Comparison of ENCODE assay signal across 29 cellular contexts in genomic region chr7:5627745-5628547, GRCh38. TPM values are rescaled to one million over a fixed set of nuclear protein-coding genes. Genes with fewer than 3 reads are reported as not detected.
DNase-seq lines count a peak whose midpoint lies in the region; ATAC-seq and TF ChIP-seq lines count a peak whose summit lies in the region.
"Had no signal": no experiment of that assay in that cellular context is flagged by ENCODE, and none has a peak within 500 bp of the region (broad histone marks: within the 10 kb centered on the region; RNA-seq: fewer than 3 reads in every experiment).

No MANE protein-coding gene starts in this region.

- no peak overlapping the region for H3K27ac ChIP-seq in H9 (ENCODE audit: insufficient read length, low read depth, low read length)
- H3K27ac ChIP-seq: prostate gland, SJCRH30, tibial artery, WERI-Rb-1 had no signal

- no peaks in the 10 kb centered on the region for H3K9me3 Mint-ChIP-seq in activated T-cell treated with anti-CD3 and anti-CD28 coated beads, Interleukin-2, amount 50 U/mL, for 24 hours
- H3K9me3 Mint-ChIP-seq in activated T-cell treated with anti-CD3 and anti-CD28 coated beads, Interleukin-2, amount 50 U/mL, for 4 hours = no peaks in the 10 kb centered on the region
- H3K9me3 Mint-ChIP-seq in H9 (no peaks in the 10 kb centered on the region), WTC11 (no peaks in the 10 kb centered on the region), type B pancreatic cell (no peaks in the 10 kb centered on the region)
- H3K9me3 Mint-ChIP-seq: activated CD4-positive, alpha-beta T cell treated with anti-CD3 and anti-CD28 coated beads, Interleukin-2, amount 10 ng/mL, durations not matched to agents 7 days and 5 days; central memory CD8-positive, alpha-beta T cell; T-cell had no signal

- H2BK120ac ChIP-seq in H9 (ENCODE audit: low read depth, low read length, poor library complexity, severe bottlenecking) = no peak overlapping the region

- no peaks in the 10 kb centered on the region for H3K9me3 ChIP-seq in H9 (ENCODE audit: control insufficient read depth, low read depth, low read length)
- H3K9me3 ChIP-seq: prostate gland, SJCRH30, tibial artery had no signal

- no peaks in the 10 kb centered on the region for H4K20me1 ChIP-seq in H9 (ENCODE audit: control insufficient read depth, insufficient read depth, insufficient read length)

- no peak overlapping the region for H2BK12ac ChIP-seq in H9 (ENCODE audit: insufficient read length, low read depth, low read length)

- no CpG with 5 or more reads among the region's 11 CpGs for WGBS in H9 (ENCODE audit: extremely low coverage, insufficient read length, low lambda C conversion rate)

- H3K4ac ChIP-seq in H9 (ENCODE audit: low read depth, low read length) = no peak overlapping the region

- no peak overlapping the region for H2BK15ac ChIP-seq in H9 (ENCODE audit: low read depth, low read length)

- H3K4me1 ChIP-seq in H9 (ENCODE audit: insufficient read depth, low read length) = peaks cover 5% of the 10 kb centered on the region
- H3K4me1 ChIP-seq: prostate gland had no signal

- CTCF ChIA-PET in WTC11 (lab: Charles Lee) = interaction anchor here (0.8 to 7.5 kb wide), 7 partner anchors 9 to 50 kb away, joined by 3 to 68 read pairs (median 3); no protein-coding TSS in a partner anchor

- H3T11ph ChIP-seq in H9 (ENCODE audit: low read length) = no peak overlapping the region

- no peak overlapping the region for H2BK5ac ChIP-seq in H9 (ENCODE audit: insufficient read length, low read length)

- no peaks in the 10 kb centered on the region for H3K27me3 ChIP-seq in H9 (ENCODE audit: insufficient read depth, low read length)
- H3K27me3 ChIP-seq: SJCRH30, tibial artery had no signal

- peaks cover 78% of the 10 kb centered on the region for H3K36me3 Mint-ChIP-seq in activated T-cell treated with anti-CD3 and anti-CD28 coated beads, Interleukin-2, amount 50 U/mL, for 24 hours (ENCODE audit: low read depth)
- H3K36me3 Mint-ChIP-seq in activated T-cell treated with anti-CD3 and anti-CD28 coated beads, Interleukin-2, amount 50 U/mL, for 4 hours (ENCODE audit: insufficient read depth) = peaks cover 25% of the 10 kb centered on the region
- H3K36me3 Mint-ChIP-seq in H9 (ENCODE audit: insufficient read depth in 1 of 3, low read depth in 3 of 3) (peaks cover 3 to 24% (median 23%) of the 10 kb centered on the region in 3 experiments; a peak in 6 of 7 replicates), WTC11 (peaks cover 10% of the 10 kb centered on the region; the same call in 1 of the 2 replicates), type B pancreatic cell (peaks cover 13% of the 10 kb centered on the region)

- H3K4me2 ChIP-seq in H9 (ENCODE audit: insufficient read depth, insufficient read length, low read length) = no peak overlapping the region

- ATAC-seq in activated T-cell treated with anti-CD3 and anti-CD28 coated beads, Interleukin-2, amount 50 U/mL, for 4 hours = no peak
- ATAC-seq in WTC11 = no peak; the same call in 1 of the 2 replicates
- no peak for ATAC-seq in HG03457 (IDR thresholded peaks at IDR 0.05; ENCODE audit: unreplicated experiment)
- ATAC-seq in HG03469 (IDR thresholded peaks at IDR 0.05; ENCODE audit: unreplicated experiment) = no peak
- ATAC-seq: esophagus mucosa, sciatic nerve, T-cell had no signal

- no peak overlapping the region for H2AFZ ChIP-seq in H9 (ENCODE audit: low read length)

- H4K91ac ChIP-seq in H9 (ENCODE audit: insufficient read length, low read depth, low read length) = no peak overlapping the region

- H4K5ac ChIP-seq in H9 (ENCODE audit: insufficient read length, low read depth, low read length) = no peak overlapping the region

- peaks cover 31% of the 10 kb centered on the region for H3K4me1 Mint-ChIP-seq in activated T-cell treated with anti-CD3 and anti-CD28 coated beads, Interleukin-2, amount 50 U/mL, for 24 hours (ENCODE audit: low read depth)
- peaks cover 29% of the 10 kb centered on the region for H3K4me1 Mint-ChIP-seq in activated T-cell treated with anti-CD3 and anti-CD28 coated beads, Interleukin-2, amount 50 U/mL, for 4 hours (ENCODE audit: low read depth)
- peaks cover 19 to 28% of the 10 kb centered on the region in 2 experiments for H3K4me1 Mint-ChIP-seq in H9
- peaks cover 46% of the 10 kb centered on the region for H3K4me1 Mint-ChIP-seq in WTC11
- peaks cover 37% of the 10 kb centered on the region for H3K4me1 Mint-ChIP-seq in type B pancreatic cell (ENCODE audit: unreplicated experiment)

- H4K8ac ChIP-seq in H9 (replicated peaks; ENCODE audit: insufficient read length, low read depth, low read length) = no peak overlapping the region

- TF ChIP-seq CTCF in H9 (conservative IDR thresholded peaks at IDR 0.05) (no peak), WTC11 (IDR thresholded peaks at IDR 0.05) (no peak), type B pancreatic cell (conservative IDR thresholded peaks at IDR 0.05) (no peak)

- no peak overlapping the region for H3K14ac ChIP-seq in H9 (ENCODE audit: insufficient read depth, low read length)

- no peaks in the 10 kb centered on the region for H3K79me1 ChIP-seq in H9 (ENCODE audit: insufficient read depth, low read depth, low read length, poor library complexity, severe bottlenecking)

- no peak for DNase-seq in activated T-cell treated with anti-CD3 and anti-CD28 coated beads, Interleukin-2, amount 50 U/mL, for 24 hours
- no peak for DNase-seq in activated T-cell treated with anti-CD3 and anti-CD28 coated beads, Interleukin-2, amount 50 U/mL, for 4 hours
- DNase-seq in H9 (no peak), WTC11 (ENCODE audit: low spot score) (no peak), type B pancreatic cell (ENCODE audit: extremely low spot score, unreplicated experiment) (no peak), LoVo (ENCODE audit: low spot score) (no peak)
- DNase-seq: 8988T; activated CD4-positive, alpha-beta T cell treated with anti-CD3 and anti-CD28 coated beads, Interleukin-2, amount 10 ng/mL, durations not matched to agents 7 days and 5 days; activated effector memory CD4-positive, alpha-beta T cell treated with anti-CD3 and anti-CD28 coated beads, Interleukin-2, amount 50 U/mL, for 16 hours; CD4-positive, alpha-beta memory T cell; GOT3; Kasumi-1; kidney; NCI-H146; NCI-H2107; NCI-H446; NCI-H774; SJCRH30; stimulated activated CD4-positive, alpha-beta T cell treated with anti-CD3 and anti-CD28 coated beads, Interleukin-12 subunit alpha, Interleukin-12 subunit beta, amount 100 ng/mL, for 4 hours; stimulated activated CD4-positive, alpha-beta T cell treated with anti-CD3 and anti-CD28 coated beads, Interleukin-4, amount 100 ng/mL, for 1 hour; T-cell; tibial artery; WERI-Rb-1 had no signal

- no peak overlapping the region for H3K18ac ChIP-seq in H9 (ENCODE audit: insufficient read length, low read depth, low read length)

- no peak overlapping the region for H3K23ac ChIP-seq in H9 (ENCODE audit: insufficient read length, low read depth, low read length)

- H2BK20ac ChIP-seq in H9 (ENCODE audit: low read depth, low read length, poor library complexity, severe bottlenecking) = no peak overlapping the region

- H3K23me2 ChIP-seq in H9 (ENCODE audit: insufficient read length, low read depth, low read length, poor library complexity, severe bottlenecking) = no peaks in the 10 kb centered on the region

- no peaks in the 10 kb centered on the region for H3K27me3 Mint-ChIP-seq in activated T-cell treated with anti-CD3 and anti-CD28 coated beads, Interleukin-2, amount 50 U/mL, for 24 hours
- H3K27me3 Mint-ChIP-seq in activated T-cell treated with anti-CD3 and anti-CD28 coated beads, Interleukin-2, amount 50 U/mL, for 4 hours (ENCODE audit: low read depth) = no peaks in the 10 kb centered on the region
- H3K27me3 Mint-ChIP-seq in H9 (ENCODE audit: low read depth) = peaks cover 1% of the 10 kb centered on the region
- H3K27me3 Mint-ChIP-seq in WTC11 (ENCODE audit: low read depth) = no peaks in the 10 kb centered on the region
- no peaks in the 10 kb centered on the region for H3K27me3 Mint-ChIP-seq in type B pancreatic cell
- H3K27me3 Mint-ChIP-seq: activated CD4-positive, alpha-beta T cell treated with anti-CD3 and anti-CD28 coated beads, Interleukin-2, amount 10 ng/mL, durations not matched to agents 7 days and 5 days; CD4-positive, alpha-beta memory T cell; central memory CD8-positive, alpha-beta T cell; T-cell had no signal

- H3K9ac ChIP-seq in H9 (ENCODE audit: extremely low read depth, insufficient read length, low read length) = no peak overlapping the region

- POLR2A ChIA-PET in WTC11 (lab: Charles Lee) = interaction anchor here (0.6 kb wide), 1 partner anchor 446 kb away, joined by 3 read pairs; no protein-coding TSS in a partner anchor

- H3K79me2 ChIP-seq in H9 (ENCODE audit: insufficient read depth, low read length) = no peaks in the 10 kb centered on the region

- H3K56ac ChIP-seq in H9 (ENCODE audit: insufficient read length, low read depth, low read length) = no peak overlapping the region

- H2AK5ac ChIP-seq in H9 (ENCODE audit: insufficient read length, low read length) = no peak overlapping the region

- H3K27ac Mint-ChIP-seq in activated T-cell treated with anti-CD3 and anti-CD28 coated beads, Interleukin-2, amount 50 U/mL, for 24 hours = peak overlapping the region; percentile 63
- H3K27ac Mint-ChIP-seq in H9 = peak overlapping the region in 2 of 3 experiments; percentile 53 to 90; a peak in 3 of 7 replicates
- peak overlapping the region; percentile 52; the same call in 1 of the 2 replicates for H3K27ac Mint-ChIP-seq in WTC11
- peak overlapping the region; percentile 63 for H3K27ac Mint-ChIP-seq in type B pancreatic cell
- H3K27ac Mint-ChIP-seq: activated CD4-positive, alpha-beta T cell treated with anti-CD3 and anti-CD28 coated beads, Interleukin-2, amount 10 ng/mL, durations not matched to agents 7 days and 5 days had no signal

- H3K4me3 Mint-ChIP-seq in activated T-cell treated with anti-CD3 and anti-CD28 coated beads, Interleukin-2, amount 50 U/mL, for 24 hours = no peak overlapping the region
- no peak overlapping the region for H3K4me3 Mint-ChIP-seq in activated T-cell treated with anti-CD3 and anti-CD28 coated beads, Interleukin-2, amount 50 U/mL, for 4 hours
- H3K4me3 Mint-ChIP-seq in H9 = no peak overlapping the region
- no peak overlapping the region for H3K4me3 Mint-ChIP-seq in WTC11
- H3K4me3 Mint-ChIP-seq in type B pancreatic cell = no peak overlapping the region
- H3K4me3 Mint-ChIP-seq: activated CD4-positive, alpha-beta T cell treated with anti-CD3 and anti-CD28 coated beads, Interleukin-2, amount 10 ng/mL, durations not matched to agents 7 days and 5 days; CD4-positive, alpha-beta memory T cell; central memory CD8-positive, alpha-beta T cell; T-cell had no signal

TF ChIP-seq in WTC11, 78 proteins besides CTCF, POLR2A, EP300 and RAD21 (continues in another document):
- TF ChIP-seq KAT7 (CRISPR knock-in tag; IDR thresholded peaks at IDR 0.05; ENCODE audit: borderline replicate concordance) (no peak), RORB (CRISPR knock-in tag; IDR thresholded peaks at IDR 0.05) (no peak), NFE2L1 (CRISPR knock-in tag; IDR thresholded peaks at IDR 0.05) (no peak), ZNF423 (CRISPR knock-in tag; IDR thresholded peaks at IDR 0.05) (no peak), TP53 (CRISPR knock-in tag; IDR thresholded peaks at IDR 0.05) (no peak), OVOL2 (CRISPR knock-in tag; IDR thresholded peaks at IDR 0.05; ENCODE audit: borderline replicate concordance) (no peak)

RNA-seq across cellular contexts. Expression of gene FSCN1, which starts 35.3 kb away (rescaled TPM):
- 10 to 100 TPM; 17.5 to 27.2 (median 18.3) TPM for total RNA-seq in activated T-cell treated with anti-CD3 and anti-CD28 coated beads, Interleukin-2, amount 50 U/mL, for 4 hours
- total RNA-seq in H9 (2021) = 293 and 302 TPM in 2 replicates
- total RNA-seq in WTC11 (2021) = 459 to 481 TPM (median 480 TPM) in 3 replicates
- 25.3 and 223 TPM in 2 replicates for total RNA-seq in type B pancreatic cell (ENCODE audit: low replicate concordance)
